In genomic region chr15:72271895-72272212, GRCh38 we compare ENCODE assay signal across 8 cellular contexts. TPM values are rescaled to one million over a fixed set of nuclear protein-coding genes. Genes with fewer than 3 reads are reported as not detected.
DNase-seq lines count a peak whose midpoint lies in the region; ATAC-seq and TF ChIP-seq lines count a peak whose summit lies in the region.

No MANE protein-coding gene starts in this region.

- H3K9me2 ChIP-seq in SK-N-SH = no peaks in the 10 kb centered on the region

- H3K27ac ChIP-seq in SK-N-SH (ENCODE audit: low read depth in 2 of 2, low read length in 1 of 2) = peak overlapping the region; percentile 69 to 77
- peak overlapping the region; percentile 88 for H3K27ac ChIP-seq in esophagus (ENCODE audit: low read depth in 2 of 2, low read length in 1 of 2)

- POLR2A ChIA-PET in SK-N-SH (lab: Yijun Ruan, JAX) = no interaction called here

- no TSS peak for BruUV-seq in Calu3 (replicated peaks; lab: Mats Ljungman, UMichigan)

- no peaks in the 10 kb centered on the region for H3K27me3 ChIP-seq in HAP-1 (ENCODE audit: low read depth)
- H3K27me3 ChIP-seq in SK-N-SH (ENCODE audit: insufficient read depth) = no peaks in the 10 kb centered on the region
- H3K27me3 ChIP-seq in esophagus (ENCODE audit: control insufficient read depth in 1 of 2, insufficient read depth in 2 of 2, low read length in 2 of 2) = no peaks in the 10 kb centered on the region

- peaks cover 39% of the 10 kb centered on the region for H3K79me2 ChIP-seq in SK-N-SH (ENCODE audit: insufficient read depth)

- peak overlapping the region; percentile 89 for H3K4me3 Mint-ChIP-seq in Calu3 (ENCODE audit: low read depth, unreplicated experiment)
- H3K4me3 Mint-ChIP-seq in neural crest cell = peak overlapping the region; percentile 92

- H3K4me1 ChIP-seq in HAP-1 (peaks cover 21% of the 10 kb centered on the region), SK-N-SH (ENCODE audit: control insufficient read depth in 1 of 2, insufficient read depth in 2 of 2, low read depth in 1 of 2, low read length in 1 of 2) (peaks cover 9 to 12% of the 10 kb centered on the region in 2 experiments; a peak in 3 of 4 replicates), esophagus (ENCODE audit: control insufficient read depth in 2 of 2, insufficient read depth in 2 of 2, low read length in 1 of 2) (no peaks in the 10 kb centered on the region)

- no peaks in the 10 kb centered on the region for H4K20me1 ChIP-seq in SK-N-SH (ENCODE audit: insufficient read depth)

- in situ Hi-C loops in HAP-1 (cut with MboI; ENCODE audit: low sequenced_read_pairs) = no loop called here

- peak overlapping the region; percentile 73 for H3K27ac Mint-ChIP-seq in Calu3 (ENCODE audit: unreplicated experiment)
- H3K27ac Mint-ChIP-seq in neural crest cell (ENCODE audit: unreplicated experiment) = peak overlapping the region; percentile 36

- CTCF ChIA-PET in Calu3 (lab: Charles Lee) (no interaction called here), SK-N-SH (lab: Yijun Ruan, JAX) (interaction anchor here (0.6 to 2.0 kb wide), 3 partner anchors 16 to 211 kb away, joined by 3 to 6 read pairs (median 5); no protein-coding TSS in a partner anchor)

- H3K9ac ChIP-seq in SK-N-SH = peak overlapping the region; percentile 90

- H3K36me3 Mint-ChIP-seq in Calu3 (ENCODE audit: insufficient read depth, unreplicated experiment) = peaks cover 39% of the 10 kb centered on the region
- peaks cover 7% of the 10 kb centered on the region for H3K36me3 Mint-ChIP-seq in neural crest cell (ENCODE audit: low read depth)

- H3K9me3 Mint-ChIP-seq in Calu3 (ENCODE audit: low read depth, unreplicated experiment) (no peaks in the 10 kb centered on the region), neural crest cell (no peaks in the 10 kb centered on the region)

- peak overlapping the region; percentile 26; the same call in 1 of the 2 replicates for H2AFZ ChIP-seq in SK-N-SH (ENCODE audit: low read depth)

- DNase-seq in Calu3 = peak; percentile 11
- DNase-seq in HAP-1 (ENCODE audit: low spot score in 2 of 2) = peak; percentile 41 to 54
- DNase-seq in SK-N-SH = no peak
- DNase-seq in neural crest cell (ENCODE audit: low read depth, low spot score) = no peak
- no peak for DNase-seq in NCI-H1436 (lab: John Stamatoyannopoulos, UW)

- H3K36me3 ChIP-seq in HAP-1 (replicated peaks) (peaks cover 40% of the 10 kb centered on the region), SK-N-SH (replicated peaks in 1 of 2; ENCODE audit: control insufficient read depth in 1 of 2, insufficient read depth in 2 of 2, low read length in 1 of 2) (peaks cover 20 to 21% of the 10 kb centered on the region in 2 experiments), esophagus (ENCODE audit: control insufficient read depth in 2 of 2, insufficient read depth in 2 of 2, low read length in 1 of 2) (peaks cover 6 to 8% of the 10 kb centered on the region in 2 donors)

- ATAC-seq in HG03520 (IDR thresholded peaks at IDR 0.05; ENCODE audit: unreplicated experiment) = no peak
- no peak for ATAC-seq in GM19351 (IDR thresholded peaks at IDR 0.05; ENCODE audit: unreplicated experiment)

- H3K4me1 Mint-ChIP-seq in Calu3 (ENCODE audit: low read depth, unreplicated experiment) = peaks cover 31% of the 10 kb centered on the region
- H3K4me1 Mint-ChIP-seq in neural crest cell = peaks cover 28% of the 10 kb centered on the region

- H3K4me2 ChIP-seq in SK-N-SH = peak overlapping the region; percentile 87

- no peak for TF ChIP-seq RAD21 in SK-N-SH (IDR thresholded peaks at IDR 0.05; ENCODE audit: low read length)

- H3K9me3 ChIP-seq in HAP-1 (no peaks in the 10 kb centered on the region), SK-N-SH (no peaks in the 10 kb centered on the region), esophagus (ENCODE audit: control insufficient read depth in 2 of 2, insufficient read depth in 1 of 2, low read depth in 1 of 2, low read length in 1 of 2) (no peaks in the 10 kb centered on the region)

- WGBS in SK-N-SH (ENCODE audit: low lambda C conversion rate) = 3% methylated on average over 6 of the region's 13 CpGs
- whole genome bisulfite sequencing in esophagus, 2 donors = 2 to 3% methylated on average over 13 of the region's 13 CpGs

- TF ChIP-seq CTCF in Calu3 (IDR thresholded peaks at IDR 0.05; ENCODE audit: unreplicated experiment) (no peak), SK-N-SH (IDR thresholded peaks at IDR 0.05) (no peak), neural crest cell (conservative IDR thresholded peaks at IDR 0.05) (no peak)

- no peaks in the 10 kb centered on the region for H3F3A ChIP-seq in SK-N-SH (replicated peaks; ENCODE audit: insufficient read depth)

- no peak for TF ChIP-seq EP300 in SK-N-SH (IDR thresholded peaks at IDR 0.05; ENCODE audit: borderline replicate concordance in 1 of 2, low read depth in 1 of 2, low read length in 1 of 2)

- H3K27me3 Mint-ChIP-seq in Calu3 (ENCODE audit: unreplicated experiment) (peaks cover 21% of the 10 kb centered on the region), neural crest cell (ENCODE audit: low read depth) (peaks cover 8% of the 10 kb centered on the region)

- intact Hi-C loops in Calu3 (cut with micrococcal nuclease; ENCODE audit: unreplicated experiment) = loop anchor here (5.0 kb wide), 1 partner anchor 45 kb away; no protein-coding TSS in a partner anchor

- H3K4me3 ChIP-seq in HAP-1 = peak overlapping the region; percentile 85
- peak overlapping the region; percentile 87 to 91 for H3K4me3 ChIP-seq in SK-N-SH (ENCODE audit: low read depth in 2 of 2, low read length in 1 of 2)
- peak overlapping the region; percentile 59 to 86 for H3K4me3 ChIP-seq in esophagus (ENCODE audit: low read depth in 1 of 2, low read length in 2 of 2)

TF ChIP-seq in SK-N-SH, 30 proteins besides CTCF, POLR2A, EP300 and RAD21:
- TF ChIP-seq USF1 (IDR thresholded peaks at IDR 0.05; ENCODE audit: borderline replicate concordance, low read depth) = no peak
- TF ChIP-seq TCF12 (IDR thresholded peaks at IDR 0.05) = no peak
- TF ChIP-seq NRF1 (IDR thresholded peaks at IDR 0.05; ENCODE audit: low read depth, low read length) = no peak
- no peak for TF ChIP-seq SMC3 (IDR thresholded peaks at IDR 0.05; ENCODE audit: low read depth, low read length)
- no peak for TF ChIP-seq MAX (IDR thresholded peaks at IDR 0.05; ENCODE audit: low read depth)
- TF ChIP-seq ELF1 (IDR thresholded peaks at IDR 0.05) = no peak
- TF ChIP-seq EZH2phosphoT487 (IDR thresholded peaks at IDR 0.05; ENCODE audit: borderline replicate concordance, low read depth) = no peak
- no peak for TF ChIP-seq ZBTB33 (IDR thresholded peaks at IDR 0.05; ENCODE audit: borderline replicate concordance, low read depth)
- no peak for TF ChIP-seq RFX5 (IDR thresholded peaks at IDR 0.05; ENCODE audit: low read length)
- no peak for TF ChIP-seq CHD2 (IDR thresholded peaks at IDR 0.05; ENCODE audit: low read length, partially characterized antibody)
- no peak for TF ChIP-seq RXRA (IDR thresholded peaks at IDR 0.05; ENCODE audit: borderline replicate concordance, low read depth)
- TF ChIP-seq TAF1 (IDR thresholded peaks at IDR 0.05; ENCODE audit: borderline replicate concordance, low read depth, low read length) = no peak
- no peak for TF ChIP-seq GABPA (IDR thresholded peaks at IDR 0.05; ENCODE audit: low read depth)
- TF ChIP-seq RCOR1 (IDR thresholded peaks at IDR 0.05; ENCODE audit: low read length) = no peak
- TF ChIP-seq FOSL2 (IDR thresholded peaks at IDR 0.05; ENCODE audit: borderline replicate concordance, low read depth) = no peak
- no peak for TF ChIP-seq FOXJ3 (CRISPR knock-in tag; IDR thresholded peaks at IDR 0.05)

RNA-seq across cellular contexts. Expression of gene PARP6, which starts 0.5 kb away (rescaled TPM):
- total RNA-seq in Calu3 (2022) (110 and 125 TPM in 2 replicates), neural crest cell (83.2 and 88.9 TPM in 2 replicates)
- polyA plus RNA-seq in SK-N-SH (2012; rRNA removed) (57.7 and 76.6 TPM in 2 replicates), esophagus (10 to 100 TPM; 28.4 to 52.3 TPM)
- 35.6 and 38.4 TPM in 2 replicates for polyA plus RNA-seq in SK-N-SH (2012; cell fraction: cytosol; rRNA removed)
- polyA plus RNA-seq in SK-N-SH (2012; cell fraction: nucleus; rRNA removed) = 290 and 367 TPM in 2 replicates

RNA-seq across cellular contexts. Expression of gene PKM, which starts 40.9 kb away (rescaled TPM):
- 1,874 and 1,922 TPM in 2 replicates for total RNA-seq in Calu3 (2022)
- polyA plus RNA-seq in SK-N-SH (2012; rRNA removed) = 1,453 and 1,539 TPM in 2 replicates
- 1,382 and 1,692 TPM in 2 replicates for polyA plus RNA-seq in SK-N-SH (2012; cell fraction: cytosol; rRNA removed)
- 1,500 and 1,629 TPM in 2 replicates for polyA plus RNA-seq in SK-N-SH (2012; cell fraction: nucleus; rRNA removed)
- polyA plus RNA-seq in esophagus = 100 to 1,000 TPM; 235 to 528 TPM
- 905 and 917 TPM in 2 replicates for total RNA-seq in neural crest cell

RNA-seq across cellular contexts. Expression of gene CELF6, which starts 48.1 kb away (rescaled TPM):
- total RNA-seq in Calu3 (2022) = 0.19 and 0.42 TPM in 2 replicates
- polyA plus RNA-seq in SK-N-SH (2012; rRNA removed) = 0.20 and 0.29 TPM in 2 replicates
- polyA plus RNA-seq in SK-N-SH (2012; cell fraction: cytosol; rRNA removed) = 0.12 and 0.14 TPM in 2 replicates
- polyA plus RNA-seq in SK-N-SH (2012; cell fraction: nucleus; rRNA removed) = 2.3 and 3.0 TPM in 2 replicates
- polyA plus RNA-seq in esophagus = 1 to 10 TPM; 1.0 to 1.4 TPM
- 1.1 and 1.3 TPM in 2 replicates for total RNA-seq in neural crest cell

Comparison
In these comparisons a context has a peak if more than half of its experiments do, and no peak if none do; other contexts are left out.
1. DNase-seq: peak in Calu3 (single experiment) and HAP-1 (2 of 2); none in SK-N-SH (single experiment), neural crest cell (single experiment) and NCI-H1436 (single experiment).
2. Peak in every context shown above with its lines, with median percentiles within 50 percentile points of each other: H3K4me3 ChIP-seq.